ENCODE assay signal across 8 cellular contexts in the genomic region with DNA sequence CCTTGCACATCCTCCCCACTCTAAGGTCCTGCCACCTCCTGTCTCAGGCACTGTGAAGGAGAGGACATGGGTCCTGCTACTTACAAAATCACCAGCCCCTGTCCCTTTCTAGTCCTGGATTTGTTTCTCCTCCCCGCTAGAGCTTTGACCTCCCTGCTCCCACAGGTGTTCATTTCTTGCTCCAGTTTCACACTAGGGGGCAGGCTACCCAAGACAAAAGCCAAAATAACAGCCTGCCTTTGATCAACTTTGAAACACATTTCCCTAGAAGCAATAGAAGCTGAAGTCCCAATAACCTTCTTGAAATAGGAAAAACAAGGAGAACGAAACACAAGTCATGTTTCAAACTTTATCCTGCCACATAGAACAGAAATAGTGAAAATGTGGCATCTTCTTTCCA.
DNase-seq lines count a peak whose midpoint lies in the region; ATAC-seq and TF ChIP-seq lines count a peak whose summit lies in the region.

No MANE protein-coding gene starts in this region.

- peaks cover 2% of the 10 kb centered on the region; the same call in 1 of the 2 replicates for H3K27me3 ChIP-seq in IMR-90 (ENCODE audit: control insufficient read depth, insufficient read depth, low read length)

- no peak overlapping the region for H3K18ac ChIP-seq in IMR-90 (ENCODE audit: low read depth, low read length)

- H3K79me1 ChIP-seq in IMR-90 (ENCODE audit: low read depth in 1 of 2, low read length in 2 of 2) = no peaks in the 10 kb centered on the region

- H3K36me3 ChIP-seq in IMR-90 (ENCODE audit: control insufficient read depth, insufficient read depth, low read length) = no peaks in the 10 kb centered on the region

- H3K4me1 ChIP-seq in IMR-90 (ENCODE audit: control insufficient read depth, insufficient read depth, low read length) = no peaks in the 10 kb centered on the region

- no peaks in the 10 kb centered on the region for H4K20me1 ChIP-seq in IMR-90 (ENCODE audit: insufficient read depth, low read length)

- no peak overlapping the region for H3K23ac ChIP-seq in IMR-90 (ENCODE audit: low read depth, low read length)

- no peak overlapping the region for H3K27ac Mint-ChIP-seq in activated CD8-positive, alpha-beta T cell treated with anti-CD3 and anti-CD28 coated beads for 36 hours
- no peak overlapping the region for H3K27ac Mint-ChIP-seq in stimulated activated naive CD8-positive, alpha-beta T cell treated with anti-CD3 and anti-CD28 coated beads, Interleukin-15, amount 100 ng/mL, for 72 hours

- no peak overlapping the region for H2BK120ac ChIP-seq in IMR-90 (ENCODE audit: low read depth, low read length)

- H2AK9ac ChIP-seq in IMR-90 (replicated peaks; ENCODE audit: low read depth, low read length, poor library complexity) = no peak overlapping the region

- in situ Hi-C loops in IMR-90 (cut with MboI; ENCODE audit: low sequenced_read_pairs) = no loop called here

- no peak overlapping the region for H3K14ac ChIP-seq in IMR-90 (replicated peaks; ENCODE audit: low read depth, low read length)

- TF ChIP-seq CTCF in IMR-90 (conservative IDR thresholded peaks at IDR 0.05; ENCODE audit: low read depth, low read length) = peak; percentile 53
- TF ChIP-seq CTCF in activated CD8-positive, alpha-beta T cell treated with anti-CD3 and anti-CD28 coated beads for 36 hours (IDR thresholded peaks at IDR 0.05) = peak; percentile 49

- no peak overlapping the region for H2BK5ac ChIP-seq in IMR-90 (ENCODE audit: low read depth, low read length, poor library complexity, severe bottlenecking)

- no peak overlapping the region for H4K5ac ChIP-seq in IMR-90 (ENCODE audit: low read depth, low read length)

- CTCF ChIA-PET in IMR-90 (lab: Yijun Ruan, JAX) = interaction anchor here (1.1 to 1.5 kb wide), 5 partner anchors 16 to 125 kb away, joined by 3 to 5 read pairs (median 3); no protein-coding TSS in a partner anchor
- CTCF ChIA-PET in activated CD8-positive, alpha-beta T cell treated with anti-CD3 and anti-CD28 coated beads for 36 hours (lab: Charles Lee) = interaction anchor here (0.6 to 5.1 kb wide), 23 partner anchors 8 to 179 kb away, joined by 3 to 43 read pairs (median 4); no protein-coding TSS in a partner anchor

- H3K4me3 ChIP-seq in IMR-90 (ENCODE audit: insufficient read depth, low read depth, low read length) = no peak overlapping the region

- no peaks in the 10 kb centered on the region for H3K27me3 Mint-ChIP-seq in activated CD8-positive, alpha-beta T cell treated with anti-CD3 and anti-CD28 coated beads for 36 hours
- no peaks in the 10 kb centered on the region for H3K27me3 Mint-ChIP-seq in stimulated activated naive CD8-positive, alpha-beta T cell treated with anti-CD3 and anti-CD28 coated beads, Interleukin-15, amount 100 ng/mL, for 72 hours

- no peak overlapping the region for H4K8ac ChIP-seq in IMR-90 (ENCODE audit: low read depth in 2 of 2, low read length in 2 of 2)

- ATAC-seq in IMR-90 (ENCODE audit: low read depth) = peak; percentile 53
- ATAC-seq in activated CD8-positive, alpha-beta T cell treated with anti-CD3 and anti-CD28 coated beads for 36 hours = peak; percentile 61
- peak; percentile 54 for ATAC-seq in stimulated activated naive CD8-positive, alpha-beta T cell treated with anti-CD3 and anti-CD28 coated beads, Interleukin-15, amount 100 ng/mL, for 72 hours
- no peak for ATAC-seq in GM18858 (IDR thresholded peaks at IDR 0.05; ENCODE audit: unreplicated experiment)

- no peaks in the 10 kb centered on the region for H3K9me1 ChIP-seq in IMR-90 (ENCODE audit: insufficient read depth, low read length)

- H2BK20ac ChIP-seq in IMR-90 (ENCODE audit: low read depth, low read length) = no peak overlapping the region

- H2BK15ac ChIP-seq in IMR-90 (ENCODE audit: low read depth, low read length) = no peak overlapping the region

- H3K4me3 Mint-ChIP-seq in activated CD8-positive, alpha-beta T cell treated with anti-CD3 and anti-CD28 coated beads for 36 hours = no peak overlapping the region
- H3K4me3 Mint-ChIP-seq in stimulated activated naive CD8-positive, alpha-beta T cell treated with anti-CD3 and anti-CD28 coated beads, Interleukin-15, amount 100 ng/mL, for 72 hours = no peak overlapping the region

- no peak overlapping the region for H3K9ac ChIP-seq in IMR-90 (ENCODE audit: low read depth, low read length)

- peak in 2 of 3 donors; percentile 7 to 26 for DNase-seq in stimulated activated CD4-positive, alpha-beta T cell treated with anti-CD3 and anti-CD28 coated beads, Interleukin-12 subunit alpha, Interleukin-12 subunit beta, amount 100 ng/mL, for 48 hours (ENCODE audit: low read depth in 2 of 3, low spot score in 1 of 3)
- DNase-seq in stimulated activated CD4-positive, alpha-beta T cell treated with anti-CD3 and anti-CD28 coated beads, Interleukin-12 subunit alpha, Interleukin-12 subunit beta, amount 100 ng/mL, for 4 hours = no peak
- DNase-seq in IMR-90 (peak; percentile 19), globus pallidus (ENCODE audit: low spot score) (peak; percentile 26), NCI-H1694 treated with DMSO at 0.1 percent for 48 hours (lab: John Stamatoyannopoulos, UW) (no peak)
- DNase-seq in activated CD8-positive, alpha-beta T cell treated with anti-CD3 and anti-CD28 coated beads for 36 hours = peak; percentile 58
- peak; percentile 20 to 23 for DNase-seq in stimulated activated naive CD8-positive, alpha-beta T cell treated with anti-CD3 and anti-CD28 coated beads, Interleukin-15, amount 100 ng/mL, for 72 hours

- H2AFZ ChIP-seq in IMR-90 (replicated peaks; ENCODE audit: low read length, poor library complexity) = no peak overlapping the region

- H3K4me2 ChIP-seq in IMR-90 (ENCODE audit: low read depth, low read length) = no peak overlapping the region

- TF ChIP-seq POLR2A in IMR-90 (IDR thresholded peaks at IDR 0.05; ENCODE audit: low read depth, low read length) = no peak

- WGBS in IMR-90 (ENCODE audit: extremely low coverage in 2 of 2, insufficient read length in 1 of 2), 2 experiments = no CpG with 5 or more reads among the region's 2 CpGs

- dilution Hi-C loops in IMR-90 (cut with HindIII; ENCODE audit: low sequenced_read_pairs, unreplicated experiment) = no loop called here

- no peaks in the 10 kb centered on the region for H3K9me3 Mint-ChIP-seq in activated CD8-positive, alpha-beta T cell treated with anti-CD3 and anti-CD28 coated beads for 36 hours
- H3K9me3 Mint-ChIP-seq in stimulated activated naive CD8-positive, alpha-beta T cell treated with anti-CD3 and anti-CD28 coated beads, Interleukin-15, amount 100 ng/mL, for 72 hours = peaks cover 0 to 4% of the 10 kb centered on the region in 2 donors

- BruUV-seq in IMR-90 (replicated peaks; lab: Mats Ljungman, UMichigan) = no TSS peak

- no peaks in the 10 kb centered on the region for H3K4me1 Mint-ChIP-seq in activated CD8-positive, alpha-beta T cell treated with anti-CD3 and anti-CD28 coated beads for 36 hours (ENCODE audit: low read depth)
- H3K4me1 Mint-ChIP-seq in stimulated activated naive CD8-positive, alpha-beta T cell treated with anti-CD3 and anti-CD28 coated beads, Interleukin-15, amount 100 ng/mL, for 72 hours = no peaks in the 10 kb centered on the region

- H4K91ac ChIP-seq in IMR-90 (ENCODE audit: insufficient read depth, low read depth, low read length) = no peak overlapping the region

- H3K56ac ChIP-seq in IMR-90 (ENCODE audit: extremely low read depth, insufficient read depth, low read length) = no peak overlapping the region

- intact Hi-C loops in IMR-90 (cut with micrococcal nuclease) = loop anchor here (1.0 to 10.0 kb wide), 4 partner anchors 100 to 903 kb away; no protein-coding TSS in a partner anchor
- intact Hi-C loops in activated CD8-positive, alpha-beta T cell treated with anti-CD3 and anti-CD28 coated beads for 36 hours (cut with micrococcal nuclease) = loop anchor here (5.0 kb wide), 1 partner anchor 100 kb away; no protein-coding TSS in a partner anchor

- POLR2A ChIA-PET in IMR-90 (lab: Charles Lee; ENCODE audit: unreplicated experiment) = no interaction called here
- POLR2A ChIA-PET in activated CD8-positive, alpha-beta T cell treated with anti-CD3 and anti-CD28 coated beads for 36 hours (lab: Charles Lee) = no interaction called here

- no peak overlapping the region for H3K27ac ChIP-seq in IMR-90 (ENCODE audit: insufficient read depth, low read length)

- TF ChIP-seq RAD21 in IMR-90 (IDR thresholded peaks at IDR 0.05; ENCODE audit: low read length) = peak; percentile 53

- H3K9me3 ChIP-seq in IMR-90 (ENCODE audit: control insufficient read depth, insufficient read depth, low read length) = 0 out of 2 replicates have a peak, but pooled peaks cover 2% of the 10 kb centered on the region

- H2AK5ac ChIP-seq in IMR-90 (ENCODE audit: low read depth, low read length) = no peak overlapping the region

- H3K36me3 Mint-ChIP-seq in activated CD8-positive, alpha-beta T cell treated with anti-CD3 and anti-CD28 coated beads for 36 hours (ENCODE audit: low read depth) = no peaks in the 10 kb centered on the region

- H3K4ac ChIP-seq in IMR-90 (ENCODE audit: low read depth, low read length) = no peak overlapping the region

TF ChIP-seq in IMR-90, 13 proteins besides CTCF, POLR2A, EP300 and RAD21:
- peak; percentile 37 for TF ChIP-seq SMC3 (IDR thresholded peaks at IDR 0.05; ENCODE audit: low read depth, low read length)
- TF ChIP-seq MXI1 (IDR thresholded peaks at IDR 0.05; ENCODE audit: borderline replicate concordance, low read depth, low read length) = no peak

Comparison
In these comparisons a context has a peak if more than half of its experiments do, and no peak if none do; other contexts are left out.
1. DNase-seq: peak in stimulated activated CD4-positive, alpha-beta T cell treated with anti-CD3 and anti-CD28 coated beads, Interleukin-12 subunit alpha, Interleukin-12 subunit beta, amount 100 ng/mL, for 48 hours (2 of 3), IMR-90 (single experiment), activated CD8-positive, alpha-beta T cell treated with anti-CD3 and anti-CD28 coated beads for 36 hours (single experiment), globus pallidus (single experiment) and stimulated activated naive CD8-positive, alpha-beta T cell treated with anti-CD3 and anti-CD28 coated beads, Interleukin-15, amount 100 ng/mL, for 72 hours (2 of 2); none in stimulated activated CD4-positive, alpha-beta T cell treated with anti-CD3 and anti-CD28 coated beads, Interleukin-12 subunit alpha, Interleukin-12 subunit beta, amount 100 ng/mL, for 4 hours (single experiment) and NCI-H1694 treated with DMSO at 0.1 percent for 48 hours (single experiment).